ENCODE assay signal across 19 cellular contexts in the genomic region with DNA sequence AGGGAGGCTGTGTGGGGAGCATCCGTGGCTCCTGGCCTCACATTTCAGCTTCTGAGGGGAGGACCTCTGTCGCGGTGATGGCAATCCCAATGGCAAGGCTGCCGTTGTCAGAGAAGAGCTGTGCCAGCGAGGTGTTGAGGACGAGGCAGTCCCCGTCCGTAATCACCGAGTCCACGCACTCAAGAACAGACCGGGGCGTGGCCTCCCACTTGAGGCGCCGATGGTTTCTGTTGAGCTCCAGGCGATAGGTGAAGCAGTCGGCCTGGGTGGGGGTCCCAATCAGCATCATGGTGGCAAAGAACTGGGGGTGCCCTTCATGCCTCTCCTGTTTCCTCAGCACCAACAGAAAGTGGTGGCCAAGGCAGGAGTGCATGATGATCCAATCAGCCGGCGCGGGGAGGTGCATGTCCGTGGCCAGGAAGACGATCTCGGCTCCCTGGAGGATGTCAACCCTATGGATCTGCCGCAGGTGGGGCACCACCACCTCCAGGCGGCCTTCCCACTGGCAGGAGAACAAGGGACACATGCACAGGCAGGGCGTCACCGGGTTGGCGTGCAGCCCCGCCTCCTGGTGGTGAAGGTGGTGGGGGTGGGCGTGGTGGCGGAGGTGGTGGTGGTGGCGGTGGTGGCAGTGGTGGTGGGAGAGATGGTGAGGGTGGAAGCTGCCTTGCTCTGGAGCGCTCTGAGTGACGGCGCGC.
DNase-seq lines count a peak whose midpoint lies in the region; ATAC-seq, FAIRE-seq and TF ChIP-seq lines count a peak whose summit lies in the region.
"Had no signal": no experiment of that assay in that cellular context is flagged by ENCODE, and none has a peak within 500 bp of the region (broad histone marks: within the 10 kb centered on the region; RNA-seq: fewer than 3 reads in every experiment).

No MANE protein-coding gene starts in this region.

- H3K27me3 Mint-ChIP-seq in activated CD4-positive, alpha-beta memory T cell treated with anti-CD3 and anti-CD28 coated beads, Interleukin-2, amount 10 ng/mL, durations not matched to agents 7 days and 5 days: no peaks in the 10 kb centered on the region
- peaks cover 11% of the 10 kb centered on the region for H3K27me3 Mint-ChIP-seq in MCF 10A (ENCODE audit: insufficient read depth, unreplicated experiment)

- BruUV-seq in K562 (replicated peaks; lab: Mats Ljungman, UMichigan) (no TSS peak), MCF 10A (replicated peaks; lab: Mats Ljungman, UMichigan) (no TSS peak)

- ATAC-seq in K562 (peak; percentile 31), SK-N-SH treated with all-trans-retinoic acid at 6 μM for 48 hours (no peak)

- H4K91ac ChIP-seq in trophoblast cell (ENCODE audit: low read depth, low read length): no peak overlapping the region

- no peak overlapping the region for H3K14ac ChIP-seq in trophoblast cell (ENCODE audit: low read length)

- no peak overlapping the region for H4K8ac ChIP-seq in trophoblast cell (ENCODE audit: low read depth, low read length)

- H4K12ac ChIP-seq in trophoblast cell (ENCODE audit: low read depth, low read length): no peak overlapping the region

- H3K4me1 ChIP-seq in K562 (replicated peaks in 1 of 2; ENCODE audit: control insufficient read depth in 2 of 2, insufficient read depth in 2 of 2, low read length in 2 of 2): 0 out of 5 replicates have a peak, but pooled peaks cover 0 to 7% of the 10 kb centered on the region in 2 experiments
- H3K4me1 ChIP-seq in trophoblast cell (ENCODE audit: control insufficient read depth in 1 of 2, insufficient read depth in 2 of 2, low read length in 2 of 2): no peaks in the 10 kb centered on the region

- H3K27me3 ChIP-seq in K562 (ENCODE audit: control insufficient read depth in 2 of 2, insufficient read depth in 2 of 2, low read length in 2 of 2) (peaks cover 3 to 21% of the 10 kb centered on the region in 2 experiments; a peak in 4 of 5 replicates), trophoblast cell (ENCODE audit: insufficient read depth, low read length) (no peaks in the 10 kb centered on the region)

- TF ChIP-seq POLR2A in K562 (conservative IDR thresholded peaks at IDR 0.05): no peak

- H3K36me3 ChIP-seq in K562 (ENCODE audit: control insufficient read depth, insufficient read depth, low read length) (no peaks in the 10 kb centered on the region), trophoblast cell (ENCODE audit: control insufficient read depth in 1 of 2, insufficient read depth in 2 of 2, low read length in 2 of 2) (no peaks in the 10 kb centered on the region)

- TF ChIP-seq EP300 in K562 (IDR thresholded peaks at IDR 0.05; ENCODE audit: low read length): no peak

- 3% methylated on average over 22 of the region's 35 CpGs for WGBS in K562 (ENCODE audit: insufficient coverage, low coverage, missing lambda C conversion rate)
- no CpG with 5 or more reads among the region's 35 CpGs for WGBS in trophoblast cell (ENCODE audit: extremely low coverage, insufficient coverage, insufficient read length)

- H3K4me3 Mint-ChIP-seq in activated CD4-positive, alpha-beta memory T cell treated with anti-CD3 and anti-CD28 coated beads, Interleukin-2, amount 10 ng/mL, durations not matched to agents 7 days and 5 days: no peak overlapping the region
- H3K4me3 Mint-ChIP-seq in MCF 10A (ENCODE audit: unreplicated experiment): no peak overlapping the region
- H3K4me3 Mint-ChIP-seq: CD4-positive, alpha-beta memory T cell had no signal

- H3K27ac ChIP-seq in K562 (ENCODE audit: extremely low read depth, low read depth, low read length) (no peak overlapping the region), trophoblast cell (ENCODE audit: low read depth, low read length) (no peak overlapping the region)
- H3K27ac ChIP-seq: GM23248 had no signal

- H3K23ac ChIP-seq in trophoblast cell (ENCODE audit: low read length): no peak overlapping the region

- TF ChIP-seq CTCF in K562 (IDR thresholded peaks at IDR 0.05 in 2 of 3, conservative IDR thresholded peaks at IDR 0.05 in 1 of 3; ENCODE audit: insufficient read depth in 2 of 3, low read depth in 1 of 3, low read length in 3 of 3): no peak
- TF ChIP-seq CTCF in MCF 10A (IDR thresholded peaks at IDR 0.05; ENCODE audit: unreplicated experiment): no peak

- no peak overlapping the region for H2BK120ac ChIP-seq in trophoblast cell (ENCODE audit: insufficient read depth, low read length, poor library complexity)

- no peak overlapping the region for H3K18ac ChIP-seq in trophoblast cell (ENCODE audit: low read length)

- POLR2A ChIA-PET in K562 (lab: Yijun Ruan, JAX): no interaction called here
- POLR2A ChIA-PET in activated CD4-positive, alpha-beta memory T cell treated with anti-CD3 and anti-CD28 coated beads, Interleukin-2, amount 10 ng/mL, durations not matched to agents 7 days and 5 days (lab: Charles Lee): no interaction called here
- POLR2A ChIA-PET in MCF 10A (lab: Yijun Ruan, JAX): no interaction called here

- H3K79me2 ChIP-seq in K562 (ENCODE audit: control insufficient read depth, insufficient read depth, low read length): no peaks in the 10 kb centered on the region
- H3K79me2 ChIP-seq in trophoblast cell (ENCODE audit: control insufficient read depth, insufficient read depth, low read length, poor library complexity): no peaks in the 10 kb centered on the region

- no peak overlapping the region for H3K9ac ChIP-seq in K562 (ENCODE audit: insufficient read depth in 1 of 2, low read depth in 2 of 2, low read length in 2 of 2)
- H3K9ac ChIP-seq in trophoblast cell (ENCODE audit: low read length): no peak overlapping the region
- H3K9ac ChIP-seq: GM23248 had no signal

- CTCF ChIA-PET in K562 (lab: Yijun Ruan, JAX; ENCODE audit: low intra/inter-chr PET ratio): interaction anchor here (0.7 kb wide), 1 partner anchor 10 kb away, joined by 3 read pairs; no protein-coding TSS in a partner anchor
- CTCF ChIA-PET in activated CD4-positive, alpha-beta memory T cell treated with anti-CD3 and anti-CD28 coated beads, Interleukin-2, amount 10 ng/mL, durations not matched to agents 7 days and 5 days (lab: Charles Lee): no interaction called here
- CTCF ChIA-PET in MCF 10A (lab: Yijun Ruan, JAX): interaction anchor here (0.7 kb wide), 1 partner anchor 377 kb away, joined by 3 read pairs; no protein-coding TSS in a partner anchor

- intact Hi-C loops in K562 (cut with micrococcal nuclease) (no loop called here), MCF 10A (cut with micrococcal nuclease) (no loop called here)

- FAIRE-seq in K562 (lab: Jason Lieb, UNC): no peak
- FAIRE-seq: GM12891, GM18507, H1 had no signal

- DNase-seq in K562 (ENCODE audit: extremely low read depth in 1 of 4, low spot score in 3 of 4) (no peak), islet precursor cell (peak; percentile 34), trophoblast cell (no peak), MCF 10A (ENCODE audit: unreplicated experiment) (no peak)
- DNase-seq in activated CD4-positive, alpha-beta memory T cell treated with anti-CD3 and anti-CD28 coated beads, Interleukin-2, amount 10 ng/mL, durations not matched to agents 7 days and 5 days: no peak
- DNase-seq: C1 segment of cervical spinal cord; Calu3; CD4-positive, alpha-beta memory T cell; COR-L47; DMS53; DMS79 treated with DMSO at 0.1 percent for 48 hours; GF-D8; GM23248; H7; HCEC 1CT had no signal

- no peak overlapping the region for H3K4ac ChIP-seq in trophoblast cell (ENCODE audit: low read depth, low read length)

- H3K4me3 ChIP-seq in K562: no peak overlapping the region
- H3K4me3 ChIP-seq in trophoblast cell (ENCODE audit: low read depth, low read length): peak overlapping the region; percentile 18
- H3K4me3 ChIP-seq: GM23248 had no signal

- H3K9me3 ChIP-seq in K562 (replicated peaks; ENCODE audit: control insufficient read depth, insufficient read depth, low read depth, low read length) (no peaks in the 10 kb centered on the region), trophoblast cell (ENCODE audit: insufficient read depth, low read depth, low read length) (no peaks in the 10 kb centered on the region)

- H2BK5ac ChIP-seq in trophoblast cell (ENCODE audit: low read depth, low read length, poor library complexity): no peak overlapping the region

- H2AK5ac ChIP-seq in trophoblast cell (ENCODE audit: low read length): no peak overlapping the region

- H3K9me3 Mint-ChIP-seq in activated CD4-positive, alpha-beta memory T cell treated with anti-CD3 and anti-CD28 coated beads, Interleukin-2, amount 10 ng/mL, durations not matched to agents 7 days and 5 days: no peaks in the 10 kb centered on the region
- no peaks in the 10 kb centered on the region for H3K9me3 Mint-ChIP-seq in MCF 10A (ENCODE audit: unreplicated experiment)
- H3K9me3 Mint-ChIP-seq: CD4-positive, alpha-beta memory T cell had no signal

- in situ Hi-C loops in K562 (cut with MboI): no loop called here

- H3K27ac Mint-ChIP-seq in activated CD4-positive, alpha-beta memory T cell treated with anti-CD3 and anti-CD28 coated beads, Interleukin-2, amount 10 ng/mL, durations not matched to agents 7 days and 5 days: no peak overlapping the region
- no peak overlapping the region for H3K27ac Mint-ChIP-seq in MCF 10A (ENCODE audit: low read depth, unreplicated experiment)
- H3K27ac Mint-ChIP-seq: CD4-positive, alpha-beta memory T cell had no signal

- TF ChIP-seq RAD21 in K562 (CRISPR knock-in tag; conservative IDR thresholded peaks at IDR 0.05 in 1 of 2, IDR thresholded peaks at IDR 0.05 in 1 of 2): no peak

- H4K20me1 ChIP-seq in K562 (replicated peaks; ENCODE audit: control insufficient read depth, insufficient read depth, low read length): no peaks in the 10 kb centered on the region

- H3K36me3 Mint-ChIP-seq in activated CD4-positive, alpha-beta memory T cell treated with anti-CD3 and anti-CD28 coated beads, Interleukin-2, amount 10 ng/mL, durations not matched to agents 7 days and 5 days (ENCODE audit: low read depth): no peaks in the 10 kb centered on the region
- no peaks in the 10 kb centered on the region for H3K36me3 Mint-ChIP-seq in MCF 10A (ENCODE audit: insufficient read depth, unreplicated experiment)
- H3K36me3 Mint-ChIP-seq: CD4-positive, alpha-beta memory T cell had no signal

- H2BK12ac ChIP-seq in trophoblast cell (ENCODE audit: low read length): no peak overlapping the region

- no peaks in the 10 kb centered on the region for H3K79me1 ChIP-seq in trophoblast cell (ENCODE audit: low read length)

- no peaks in the 10 kb centered on the region for H3K4me1 Mint-ChIP-seq in activated CD4-positive, alpha-beta memory T cell treated with anti-CD3 and anti-CD28 coated beads, Interleukin-2, amount 10 ng/mL, durations not matched to agents 7 days and 5 days
- peaks cover 20% of the 10 kb centered on the region for H3K4me1 Mint-ChIP-seq in MCF 10A (ENCODE audit: insufficient read depth, unreplicated experiment)

- H3K9me1 ChIP-seq in K562 (ENCODE audit: control insufficient read depth, insufficient read depth, low read length): no peaks in the 10 kb centered on the region

- H2AFZ ChIP-seq in K562 (ENCODE audit: low read depth, low read length) (no peak overlapping the region), trophoblast cell (ENCODE audit: insufficient read depth, low read length, poor library complexity) (no peak overlapping the region)
- H2AFZ ChIP-seq: GM23248 had no signal

- H3K4me2 ChIP-seq in K562 (ENCODE audit: insufficient read depth, low read length) (no peak overlapping the region; the same call in 1 of the 2 replicates), trophoblast cell (ENCODE audit: low read length) (no peak overlapping the region)

TF ChIP-seq in K562, 482 proteins besides CTCF, POLR2A, EP300 and RAD21 (continues in another document):
- no peak for TF ChIP-seq ZNF583 (CRISPR knock-in tag; IDR thresholded peaks at IDR 0.05)
